10 cellular contexts compared by ENCODE assay signal in genomic region chr3:123602325-123602724, GRCh38. TPM values are rescaled to one million over a fixed set of nuclear protein-coding genes. Genes with fewer than 3 reads are reported as not detected.
A peak's percentile ranks its signal among the peaks of the same experiment; 100 is the strongest.
DNase-seq lines count a peak whose midpoint lies in the region; ATAC-seq and TF ChIP-seq lines count a peak whose summit lies in the region.
"Had no signal": no experiment of that assay in that cellular context is flagged by ENCODE, and none has a peak within 500 bp of the region (broad histone marks: within the 10 kb centered on the region; RNA-seq: fewer than 3 reads in every experiment).

No MANE protein-coding gene starts in this region.

- no peaks in the 10 kb centered on the region for H3K9me2 ChIP-seq in GM23338 (ENCODE audit: insufficient read depth)

- TF ChIP-seq CTCF in GM23338 (conservative IDR thresholded peaks at IDR 0.05; ENCODE audit: low read depth in 2 of 2) = no peak

- ATAC-seq in GM23338 = no peak
- no peak for ATAC-seq in activated T-cell treated with anti-CD3 and anti-CD28 coated beads, Interleukin-2, amount 50 U/mL, for 4 hours
- ATAC-seq in HG03439 (IDR thresholded peaks at IDR 0.05; ENCODE audit: unreplicated experiment) = no peak

- H3K79me2 ChIP-seq in GM23338 (replicated peaks; ENCODE audit: insufficient read depth) = no peaks in the 10 kb centered on the region

- no peak overlapping the region for H3K4me2 ChIP-seq in GM23338

- peaks cover 16% of the 10 kb centered on the region; the same call in 1 of the 2 replicates for H4K20me1 ChIP-seq in GM23338 (replicated peaks; ENCODE audit: insufficient read depth)

- H3K9me3 ChIP-seq in subcutaneous abdominal adipose tissue (ENCODE audit: control insufficient read depth in 5 of 5, low read length in 5 of 5) = no peaks in the 10 kb centered on the region

- no peak overlapping the region for H3K27ac Mint-ChIP-seq in GM23338
- H3K27ac Mint-ChIP-seq: nephron had no signal

- H3K27me3 ChIP-seq in subcutaneous abdominal adipose tissue (ENCODE audit: control insufficient read depth in 5 of 5, insufficient read depth in 4 of 5, low read length in 5 of 5) (no peaks in the 10 kb centered on the region), GM23338 (ENCODE audit: insufficient read depth) (no peaks in the 10 kb centered on the region)

- no peak overlapping the region for H3K9ac ChIP-seq in subcutaneous abdominal adipose tissue (ENCODE audit: low read length in 5 of 5)

- H3K27ac ChIP-seq in subcutaneous abdominal adipose tissue (ENCODE audit: low read depth, low read length) = peak overlapping the region; percentile 54
- H3K27ac ChIP-seq in GM23338 (ENCODE audit: low read depth) = no peak overlapping the region

- H3K36me3 ChIP-seq in subcutaneous abdominal adipose tissue (ENCODE audit: control insufficient read depth in 5 of 5, insufficient read depth in 5 of 5, low read length in 5 of 5) (no peaks in the 10 kb centered on the region), GM23338 (ENCODE audit: insufficient read depth) (no peaks in the 10 kb centered on the region)

- no peak overlapping the region for H2AFZ ChIP-seq in GM23338

- H3K9me3 Mint-ChIP-seq in GM23338 = no peaks in the 10 kb centered on the region
- no peaks in the 10 kb centered on the region for H3K9me3 Mint-ChIP-seq in activated T-cell treated with anti-CD3 and anti-CD28 coated beads, Interleukin-2, amount 50 U/mL, for 4 hours
- H3K9me3 Mint-ChIP-seq: nephron had no signal

- H3K4me3 ChIP-seq in subcutaneous abdominal adipose tissue (ENCODE audit: low read depth in 1 of 5, low read length in 5 of 5) = no peak overlapping the region
- H3K4me3 ChIP-seq in GM23338 = no peak overlapping the region

- H3K4me1 ChIP-seq in subcutaneous abdominal adipose tissue (ENCODE audit: control insufficient read depth in 5 of 5, insufficient read depth in 5 of 5, low read length in 5 of 5) (peaks cover 0 to 16% (median 4%) of the 10 kb centered on the region in 5 donors), GM23338 (ENCODE audit: insufficient read depth) (no peaks in the 10 kb centered on the region)

- H3K27me3 Mint-ChIP-seq in GM23338 (ENCODE audit: insufficient read depth, low read depth, poor library complexity) = no peaks in the 10 kb centered on the region
- no peaks in the 10 kb centered on the region for H3K27me3 Mint-ChIP-seq in activated T-cell treated with anti-CD3 and anti-CD28 coated beads, Interleukin-2, amount 50 U/mL, for 4 hours (ENCODE audit: low read depth)

- H3K4me3 Mint-ChIP-seq in GM23338 = no peak overlapping the region
- H3K4me3 Mint-ChIP-seq in activated T-cell treated with anti-CD3 and anti-CD28 coated beads, Interleukin-2, amount 50 U/mL, for 4 hours = no peak overlapping the region
- H3K4me3 Mint-ChIP-seq: nephron had no signal

- DNase-seq in DMS 273 (lab: John Stamatoyannopoulos, UW; ENCODE audit: unreplicated experiment) = peak; percentile 39
- no peak for DNase-seq in DMS 273 treated with DMSO at 0.1 percent for 48 hours (lab: John Stamatoyannopoulos, UW)
- DNase-seq in RPMI7951 (ENCODE audit: low read depth) = peak; percentile 90
- peak; percentile 74 for DNase-seq in fibroblast of gingiva (ENCODE audit: low read depth)
- no peak for DNase-seq in GM23338 (ENCODE audit: low spot score)
- no peak for DNase-seq in activated T-cell treated with anti-CD3 and anti-CD28 coated beads, Interleukin-2, amount 50 U/mL, for 4 hours
- DNase-seq: 8988T had no signal

- no peaks in the 10 kb centered on the region for H3F3A ChIP-seq in GM23338 (replicated peaks; ENCODE audit: low read depth)

- H3K36me3 Mint-ChIP-seq in GM23338 (ENCODE audit: low read depth) = no peaks in the 10 kb centered on the region
- peaks cover 20% of the 10 kb centered on the region for H3K36me3 Mint-ChIP-seq in activated T-cell treated with anti-CD3 and anti-CD28 coated beads, Interleukin-2, amount 50 U/mL, for 4 hours (ENCODE audit: insufficient read depth)

- peaks cover 5% of the 10 kb centered on the region; the same call in 1 of the 3 replicates for H3K4me1 Mint-ChIP-seq in GM23338
- no peaks in the 10 kb centered on the region for H3K4me1 Mint-ChIP-seq in activated T-cell treated with anti-CD3 and anti-CD28 coated beads, Interleukin-2, amount 50 U/mL, for 4 hours (ENCODE audit: low read depth)
- H3K4me1 Mint-ChIP-seq: nephron had no signal

TF ChIP-seq in GM23338, 12 proteins besides CTCF, POLR2A, EP300 and RAD21:
- TF ChIP-seq EZH2 (IDR thresholded peaks at IDR 0.05; ENCODE audit: low read depth, unreplicated experiment) = no peak
- no peak for TF ChIP-seq POLR2AphosphoS5 (IDR thresholded peaks at IDR 0.05; ENCODE audit: low read depth)

RNA-seq across cellular contexts. Expression of gene HACD2, which starts 17.5 kb away (rescaled TPM):
- 34.0 and 36.6 TPM in 2 replicates for total RNA-seq in RPMI7951 (2014; rRNA removed; shearing (Covaris generic))
- total RNA-seq in GM23338 (2014; rRNA removed; shearing (Covaris generic)) = 29.9 and 31.5 TPM in 2 replicates
- polyA plus RNA-seq in GM23338 (2016; fragmentation: Nextera tagmentation; extraction: Ambion mirVana) = 12.5 and 13.4 TPM in 2 replicates
- 10 to 100 TPM; 20.6 to 27.5 (median 26.8) TPM for total RNA-seq in activated T-cell treated with anti-CD3 and anti-CD28 coated beads, Interleukin-2, amount 50 U/mL, for 4 hours

Comparison
In these comparisons a context has a peak if more than half of its experiments do, and no peak if none do; other contexts are left out.
1. DNase-seq: peak in DMS 273 (single experiment), RPMI7951 (single experiment) and fibroblast of gingiva (single experiment); none in DMS 273 treated with DMSO at 0.1 percent for 48 hours (single experiment), GM23338 (single experiment) and activated T-cell treated with anti-CD3 and anti-CD28 coated beads, Interleukin-2, amount 50 U/mL, for 4 hours (single experiment).